Comparison of ENCODE assay signal across 17 cellular contexts in genomic region chr2:149431337-149431736, GRCh38.
"Had no signal": no experiment of that assay in that cellular context is flagged by ENCODE, and none has a peak within 500 bp of the region (broad histone marks: within the 10 kb centered on the region; RNA-seq: fewer than 3 reads in every experiment).

No MANE protein-coding gene starts in this region.

- H3K4me3 ChIP-seq: breast epithelium, prostate gland, right lobe of liver, testis had no signal

- H3K9me3 ChIP-seq: prostate gland, right lobe of liver, testis had no signal

- DNase-seq: activated CD4-positive, alpha-beta memory T cell treated with anti-CD3 and anti-CD28 coated beads, Interleukin-2, amount 10 ng/mL, durations not matched to agents 7 days and 5 days; activated gamma-delta T cell; activated naive CD8-positive, alpha-beta T cell treated with anti-CD3 and anti-CD28 coated beads for 36 hours; activated T-cell treated with anti-CD3 and anti-CD28 coated beads, Interleukin-2, amount 50 U/mL, for 48 hours; aorta; endodermal cell; foreskin melanocyte; head of caudate nucleus; occipital lobe; right lobe of liver; stimulated activated CD4-positive, alpha-beta T cell treated with anti-CD3 and anti-CD28 coated beads, Interleukin-4, amount 100 ng/mL, for 1 hour; stimulated activated CD8-positive, alpha-beta memory T cell treated with anti-CD3 and anti-CD28 coated beads, Interleukin-4, amount 100 ng/mL, for 48 hours; T-helper 9 cell; testis had no signal

- H3K36me3 ChIP-seq: breast epithelium, prostate gland, right lobe of liver had no signal

- H3K4me1 ChIP-seq: breast epithelium, prostate gland, right lobe of liver, testis had no signal

- H3K27ac ChIP-seq: breast epithelium, prostate gland, right lobe of liver, testis had no signal

- ATAC-seq: natural killer cell treated with Interleukin-12 subunit alpha and Interleukin-12 subunit beta and Interleukin-15 and Interleukin-18, amount 100 ng/mL, for 72 hours; right lobe of liver had no signal

- H3K27me3 ChIP-seq: breast epithelium, right lobe of liver, testis had no signal
